Comparison of ENCODE assay signal across 8 cellular contexts in the genomic region with DNA sequence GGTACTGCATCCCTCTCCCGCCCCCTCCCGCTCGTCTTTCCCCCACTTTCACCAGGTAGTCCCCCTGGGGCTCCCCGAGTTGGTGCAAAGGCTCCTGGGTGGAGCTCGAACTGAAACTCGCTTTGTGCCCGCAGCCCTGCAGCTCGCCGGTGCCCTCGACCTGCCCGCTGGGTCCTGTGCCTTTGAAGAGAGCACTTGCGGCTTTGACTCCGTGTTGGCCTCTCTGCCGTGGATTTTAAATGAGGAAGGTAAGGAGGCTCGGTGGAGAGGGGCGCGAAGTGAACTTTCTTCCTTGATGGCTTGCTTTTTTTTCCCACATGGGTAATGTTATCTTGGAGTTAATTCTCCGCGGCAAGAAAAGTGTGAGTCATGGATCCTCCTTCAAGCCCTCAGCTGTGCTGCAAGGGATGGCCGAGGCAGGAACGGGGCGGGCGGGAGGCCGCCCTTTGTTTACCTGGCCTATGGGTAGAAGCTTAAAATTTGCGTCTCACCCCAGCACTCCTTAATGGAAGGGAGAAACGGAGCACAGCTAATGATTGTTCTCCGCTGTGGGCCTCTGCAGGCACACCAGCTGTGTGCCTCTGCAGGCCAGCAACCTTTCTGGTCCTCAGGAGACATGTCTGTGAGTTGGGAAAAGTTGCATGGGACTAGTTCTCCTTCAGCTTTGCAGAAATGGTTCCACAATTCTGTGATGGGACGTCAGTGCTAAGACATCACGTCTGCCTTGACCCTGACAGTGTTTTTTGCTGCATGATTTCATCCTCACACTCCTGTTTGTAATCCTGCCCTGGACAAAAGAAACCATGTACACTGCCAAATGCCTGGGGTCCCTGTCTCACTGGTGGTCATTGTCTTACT. TPM values are rescaled to one million over a fixed set of nuclear protein-coding genes. Genes with fewer than 3 reads are reported as not detected.
A peak's percentile ranks its signal among the peaks of the same experiment; 100 is the strongest.
DNase-seq lines count a peak whose midpoint lies in the region; ATAC-seq lines count a peak whose summit lies in the region.

No MANE protein-coding gene starts in this region.

- ATAC-seq in activated T-cell treated with anti-CD3 and anti-CD28 coated beads, Interleukin-2, amount 50 U/mL, for 72 hours (replicated peaks in 1 of 2) = peak in 1 of 2 donors; percentile 42
- peak; percentile 38 to 73 for ATAC-seq in right cardiac atrium
- peak; percentile 52 for ATAC-seq in sciatic nerve
- no peak for ATAC-seq in HG03159 (IDR thresholded peaks at IDR 0.05; ENCODE audit: unreplicated experiment)

- no peaks in the 10 kb centered on the region for H3K9me3 Mint-ChIP-seq in activated T-cell treated with anti-CD3 and anti-CD28 coated beads, Interleukin-2, amount 50 U/mL, for 72 hours

- in situ Hi-C loops in GM23248 (cut with MboI) = no loop called here

- H3K4me3 ChIP-seq in GM23248 = peak overlapping the region; percentile 77
- H3K4me3 ChIP-seq in right cardiac atrium (ENCODE audit: low read length) = peak overlapping the region; percentile 62

- peak overlapping the region; percentile 93 for H3K4me2 ChIP-seq in GM23248 (ENCODE audit: unreplicated experiment)

- no peaks in the 10 kb centered on the region for H4K20me1 ChIP-seq in GM23248 (ENCODE audit: insufficient read depth)

- H3K4me1 ChIP-seq in GM23248 (ENCODE audit: insufficient read depth) (peaks cover 17% of the 10 kb centered on the region; the same call in 1 of the 2 replicates), right cardiac atrium (ENCODE audit: control insufficient read depth, insufficient read depth, low read length) (peaks cover 6% of the 10 kb centered on the region)

- WGBS in GM23248 (ENCODE audit: low coverage in 1 of 2, low lambda C conversion rate in 2 of 2, missing lambda C conversion rate in 2 of 2), 2 experiments = 2 to 3% methylated on average over 25 to 29 of the region's 29 CpGs
- 17% methylated on average over 29 of the region's 29 CpGs for WGBS in right cardiac atrium

- no peaks in the 10 kb centered on the region for H3F3A ChIP-seq in GM23248 (ENCODE audit: insufficient read depth)

- H3K36me3 Mint-ChIP-seq in activated T-cell treated with anti-CD3 and anti-CD28 coated beads, Interleukin-2, amount 50 U/mL, for 72 hours (ENCODE audit: insufficient read depth in 2 of 2) = no peaks in the 10 kb centered on the region

- H3K4me3 Mint-ChIP-seq in activated T-cell treated with anti-CD3 and anti-CD28 coated beads, Interleukin-2, amount 50 U/mL, for 72 hours = peak overlapping the region; percentile 55 to 70

- peak overlapping the region; percentile 70 for H2AFZ ChIP-seq in GM23248

- H3K27me3 Mint-ChIP-seq in activated T-cell treated with anti-CD3 and anti-CD28 coated beads, Interleukin-2, amount 50 U/mL, for 72 hours (ENCODE audit: low read depth) = peaks cover 52% of the 10 kb centered on the region

- H3K27ac ChIP-seq in GM23248 (no peak overlapping the region), right cardiac atrium (ENCODE audit: low read length) (peak overlapping the region; percentile 15)

- H3K36me3 ChIP-seq in GM23248 (ENCODE audit: low read depth) = no peaks in the 10 kb centered on the region

- no peaks in the 10 kb centered on the region for H3K9me2 ChIP-seq in GM23248 (ENCODE audit: insufficient read depth)

- H3K9me3 ChIP-seq in GM23248 (ENCODE audit: low read depth) (no peaks in the 10 kb centered on the region), right cardiac atrium (ENCODE audit: control insufficient read depth, low read length) (no peaks in the 10 kb centered on the region)

- H3K27me3 ChIP-seq in GM23248 (replicated peaks; ENCODE audit: insufficient read depth) (peaks cover 42% of the 10 kb centered on the region), right cardiac atrium (ENCODE audit: control insufficient read depth, insufficient read depth) (no peaks in the 10 kb centered on the region)

- DNase-seq in GM23248 (peak; percentile 76), right cardiac atrium (peak; percentile 24 to 76 (median 63)), sciatic nerve (ENCODE audit: low spot score) (peak; percentile 59), NCI-H2227 (lab: John Stamatoyannopoulos, UW; ENCODE audit: unreplicated experiment) (no peak), NCI-H1694 treated with DMSO at 0.1 percent for 48 hours (lab: John Stamatoyannopoulos, UW) (no peak), NCI-H1436 (lab: John Stamatoyannopoulos, UW) (no peak)
- peak in 1 of 2 donors; percentile 9 for DNase-seq in activated T-cell treated with anti-CD3 and anti-CD28 coated beads, Interleukin-2, amount 50 U/mL, for 72 hours

- H3K27ac Mint-ChIP-seq in activated T-cell treated with anti-CD3 and anti-CD28 coated beads, Interleukin-2, amount 50 U/mL, for 72 hours = no peak overlapping the region

- H3K4me1 Mint-ChIP-seq in activated T-cell treated with anti-CD3 and anti-CD28 coated beads, Interleukin-2, amount 50 U/mL, for 72 hours (ENCODE audit: low read depth) = peaks cover 6% of the 10 kb centered on the region

- no peak overlapping the region for H3K9ac ChIP-seq in GM23248

- no peaks in the 10 kb centered on the region for H3K79me2 ChIP-seq in GM23248 (ENCODE audit: insufficient read depth)

- intact Hi-C loops in right cardiac atrium (cut with DNase I) = loop anchor here in 3 of 4 donors (10.0 kb wide), 3 partner anchors 50 to 70 kb away; no protein-coding TSS in a partner anchor
- intact Hi-C loops in sciatic nerve (cut with DNase I) = no loop called here

RNA-seq across cellular contexts. Expression of a gene that starts 1.0 kb away (rescaled TPM):
- total RNA-seq in GM23248 (2014; rRNA removed; shearing (Covaris generic)) = not detected in 2 replicates
- polyA plus RNA-seq in GM23248 (2016; fragmentation: Nextera tagmentation; extraction: Ambion mirVana) (0.45 and 0.53 TPM in 2 replicates), right cardiac atrium (11.5 TPM)
- not detected for total RNA-seq in activated T-cell treated with anti-CD3 and anti-CD28 coated beads, Interleukin-2, amount 50 U/mL, for 72 hours
- total RNA-seq in right cardiac atrium (10 to 100 TPM; 12.2 to 18.1 (median 16.5) TPM), sciatic nerve (18.5 TPM)

Comparison
In these comparisons a context has a peak if more than half of its experiments do, and no peak if none do; other contexts are left out.
1. DNase-seq: peak in GM23248 (single experiment), right cardiac atrium (3 of 3) and sciatic nerve (single experiment); none in NCI-H2227 (single experiment), NCI-H1694 treated with DMSO at 0.1 percent for 48 hours (single experiment) and NCI-H1436 (single experiment).
2. RNA of a gene that starts 1.0 kb away (total RNA-seq): 18.5 TPM in sciatic nerve (single experiment) and 12.2 to 18.1 TPM in right cardiac atrium; not detected in GM23248 and not detected in activated T-cell treated with anti-CD3 and anti-CD28 coated beads, Interleukin-2, amount 50 U/mL, for 72 hours; every median in the first group is over 10 times any median in the second.